10 cellular contexts compared by ENCODE assay signal in the genomic region with DNA sequence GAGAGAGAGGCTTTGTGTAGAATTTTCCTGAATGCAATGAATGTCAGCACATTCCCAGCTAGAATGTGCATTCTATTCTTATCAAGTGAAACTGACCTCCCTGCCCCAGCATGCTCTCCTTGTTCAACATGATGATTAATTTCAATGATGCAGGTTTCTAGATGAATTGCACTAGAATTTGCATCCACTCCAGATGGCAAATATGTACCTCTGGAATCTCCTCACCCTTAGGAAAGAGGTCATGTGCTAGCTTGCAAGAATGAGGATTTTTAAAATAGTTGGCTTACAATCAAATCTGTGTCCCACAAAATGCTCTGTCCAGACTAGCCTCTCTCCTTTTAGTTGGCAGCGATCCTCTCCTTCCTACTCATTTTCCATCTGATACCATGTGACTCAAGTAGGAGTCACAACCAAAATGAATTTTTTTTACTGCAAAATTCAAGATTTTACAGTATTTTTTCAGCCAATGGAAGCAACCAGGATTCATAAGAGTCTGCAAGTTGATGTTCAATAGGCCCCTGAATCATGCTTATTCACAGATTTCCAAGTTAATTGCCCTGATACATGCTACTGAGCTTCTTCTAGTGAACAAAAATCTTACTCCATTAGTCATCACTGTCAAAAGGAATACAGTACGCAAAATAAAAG. TPM values are rescaled to one million over a fixed set of nuclear protein-coding genes. Genes with fewer than 3 reads are reported as not detected.
DNase-seq lines count a peak whose midpoint lies in the region; ATAC-seq and TF ChIP-seq lines count a peak whose summit lies in the region.
"Had no signal": no experiment of that assay in that cellular context is flagged by ENCODE, and none has a peak within 500 bp of the region (broad histone marks: within the 10 kb centered on the region; RNA-seq: fewer than 3 reads in every experiment).

No MANE protein-coding gene starts in this region.

- TF ChIP-seq CTCF in PC-3 (conservative IDR thresholded peaks at IDR 0.05; ENCODE audit: low read depth, low read length) (no peak), osteocyte (IDR thresholded peaks at IDR 0.05) (no peak), type B pancreatic cell (conservative IDR thresholded peaks at IDR 0.05) (no peak)

- peak; percentile 97 for DNase-seq in EL
- peak; percentile 97 for DNase-seq in PC-3
- DNase-seq in epithelial cell of prostate (ENCODE audit: low read depth, low spot score): peak; percentile 91
- DNase-seq in osteocyte (ENCODE audit: extremely low spot score, unreplicated experiment): no peak
- no peak for DNase-seq in type B pancreatic cell (ENCODE audit: extremely low spot score, unreplicated experiment)
- DNase-seq in NCI-H2029 treated with DMSO at 0.1 percent for 48 hours (lab: John Stamatoyannopoulos, UW): no peak
- DNase-seq in NK-92 (lab: John Stamatoyannopoulos, UW; ENCODE audit: unreplicated experiment): no peak
- DNase-seq in hippocampal formation (lab: John Stamatoyannopoulos, UW): no peak
- DNase-seq: stimulated activated CD4-positive, alpha-beta T cell treated with anti-CD3 and anti-CD28 coated beads, Interleukin-2, amount 100 ng/mL, for 48 hours; T-cell had no signal

- H3K27me3 Mint-ChIP-seq in osteocyte (ENCODE audit: unreplicated experiment) (no peaks in the 10 kb centered on the region), type B pancreatic cell (no peaks in the 10 kb centered on the region)
- H3K27me3 Mint-ChIP-seq: T-cell had no signal

- no peaks in the 10 kb centered on the region for H3K9me3 ChIP-seq in PC-3 (ENCODE audit: low read length)

- CTCF ChIA-PET in PC-3 (lab: Charles Lee): interaction anchor here (1.2 kb wide), 1 partner anchor 350 kb away, joined by 3 read pairs; no protein-coding TSS in a partner anchor

- no peaks in the 10 kb centered on the region for H3K36me3 ChIP-seq in PC-3 (ENCODE audit: low read depth, low read length)

- intact Hi-C loops in PC-3 (cut with micrococcal nuclease): loop anchor here (1.0 to 10.0 kb wide), 2 partner anchors 239 to 513 kb away; no protein-coding TSS in a partner anchor

- H3K9ac ChIP-seq in PC-3 (ENCODE audit: low read length): peak overlapping the region; percentile 43; the same call in 1 of the 2 replicates

- no peaks in the 10 kb centered on the region for H3K9me3 Mint-ChIP-seq in osteocyte (ENCODE audit: unreplicated experiment)
- no peaks in the 10 kb centered on the region for H3K9me3 Mint-ChIP-seq in type B pancreatic cell
- H3K9me3 Mint-ChIP-seq: T-cell had no signal

- no peaks in the 10 kb centered on the region for H3K79me2 ChIP-seq in PC-3 (ENCODE audit: low read length)

- no peaks in the 10 kb centered on the region for H4K20me1 ChIP-seq in PC-3 (ENCODE audit: low read length)

- H3K9me2 ChIP-seq in PC-3 (replicated peaks; ENCODE audit: low read length): no peaks in the 10 kb centered on the region

- H3K36me3 Mint-ChIP-seq in osteocyte (ENCODE audit: unreplicated experiment) (no peaks in the 10 kb centered on the region), type B pancreatic cell (peaks cover 4% of the 10 kb centered on the region)
- H3K36me3 Mint-ChIP-seq: T-cell had no signal

- ATAC-seq in PC-3: peak; percentile 70

- H3K4me1 Mint-ChIP-seq in osteocyte (ENCODE audit: unreplicated experiment): peaks cover 60% of the 10 kb centered on the region
- peaks cover 33% of the 10 kb centered on the region for H3K4me1 Mint-ChIP-seq in type B pancreatic cell (ENCODE audit: unreplicated experiment)

- peak overlapping the region; percentile 78 for H3K4me2 ChIP-seq in PC-3 (ENCODE audit: low read length)

- peaks cover 74% of the 10 kb centered on the region for H3K4me1 ChIP-seq in PC-3 (ENCODE audit: insufficient read depth, low read length)

- H3K27me3 ChIP-seq in PC-3 (ENCODE audit: low read length): no peaks in the 10 kb centered on the region

- POLR2A ChIA-PET in PC-3 (lab: Charles Lee; ENCODE audit: unreplicated experiment): interaction anchor here (0.5 to 0.7 kb wide), 4 partner anchors 48 to 174 kb away, joined by 3 to 9 read pairs (median 3); no protein-coding TSS in a partner anchor

- H2AFZ ChIP-seq in PC-3 (ENCODE audit: low read length): no peak overlapping the region

- H3K27ac ChIP-seq in PC-3 (ENCODE audit: low read length) (peak overlapping the region; percentile 90), epithelial cell of prostate (peak overlapping the region; percentile 100)

- H3F3A ChIP-seq in PC-3 (ENCODE audit: low read length, unreplicated experiment): peaks cover 18% of the 10 kb centered on the region

- peak overlapping the region; percentile 30; the same call in 1 of the 2 replicates for H3K4me3 ChIP-seq in PC-3 (ENCODE audit: low read length)

- H3K27ac Mint-ChIP-seq in osteocyte (ENCODE audit: unreplicated experiment): peak overlapping the region; percentile 87
- H3K27ac Mint-ChIP-seq in type B pancreatic cell: no peak overlapping the region

- peak overlapping the region; percentile 10 for H3K4me3 Mint-ChIP-seq in osteocyte (ENCODE audit: unreplicated experiment)
- no peak overlapping the region for H3K4me3 Mint-ChIP-seq in type B pancreatic cell
- H3K4me3 Mint-ChIP-seq: T-cell had no signal

- BruUV-seq in PC-3 (replicated peaks; lab: Mats Ljungman, UMichigan): no TSS peak

RNA-seq across cellular contexts. Expression of a gene that starts 21.0 kb away (rescaled TPM):
- 1.6 and 2.2 TPM in 2 replicates for total RNA-seq in PC-3 (2014; rRNA removed)
- 0.47 and 1.3 TPM in 2 replicates for total RNA-seq in osteocyte
- total RNA-seq in type B pancreatic cell (ENCODE audit: low replicate concordance): 2.1 TPM in 2 replicates

Comparison
In these comparisons a context has a peak if more than half of its experiments do, and no peak if none do; other contexts are left out.
1. DNase-seq: peak in EL (single experiment), PC-3 (single experiment) and epithelial cell of prostate (single experiment); none in osteocyte (single experiment), type B pancreatic cell (single experiment), NCI-H2029 treated with DMSO at 0.1 percent for 48 hours (single experiment), NK-92 (single experiment) and hippocampal formation (0 of 2).